Comparison of ENCODE assay signal across 21 cellular contexts in genomic region chr3:128084675-128085021, GRCh38. TPM values are rescaled to one million over a fixed set of nuclear protein-coding genes. Genes with fewer than 3 reads are reported as not detected.
DNase-seq lines count a peak whose midpoint lies in the region; ATAC-seq, FAIRE-seq and TF ChIP-seq lines count a peak whose summit lies in the region.
"Had no signal": no experiment of that assay in that cellular context is flagged by ENCODE, and none has a peak within 500 bp of the region (broad histone marks: within the 10 kb centered on the region; RNA-seq: fewer than 3 reads in every experiment).

No MANE protein-coding gene starts in this region.

- no peak overlapping the region for H3K4me3 Mint-ChIP-seq in mesothelial cell of epicardium
- H3K4me3 Mint-ChIP-seq: activated CD4-positive, alpha-beta memory T cell treated with anti-CD3 and anti-CD28 coated beads for 36 hours; IgD-negative memory B cell; natural killer cell; stimulated activated effector memory CD8-positive, alpha-beta T cell treated with anti-CD3 and anti-CD28 coated beads, Interleukin-12 subunit alpha, Interleukin-12 subunit beta, amount 100 ng/mL, for 72 hours; T-cell had no signal

- H3K9me3 ChIP-seq in parathyroid adenoma (ENCODE audit: control insufficient read depth, low read length) = no peaks in the 10 kb centered on the region
- H3K9me3 ChIP-seq: tibial artery had no signal

- H3K4me1 ChIP-seq in ACC112 (ENCODE audit: control insufficient read depth, insufficient read depth, low read length, unreplicated experiment) = peaks cover 42% of the 10 kb centered on the region
- H3K4me1 ChIP-seq in parathyroid adenoma = peaks cover 35% of the 10 kb centered on the region

- ATAC-seq in Right ventricle myocardium superior (ENCODE audit: poor library complexity) = peak; percentile 40
- ATAC-seq in HG03139 (IDR thresholded peaks at IDR 0.05; ENCODE audit: unreplicated experiment) = no peak
- ATAC-seq: natural killer cell; stimulated activated effector memory CD8-positive, alpha-beta T cell treated with anti-CD3 and anti-CD28 coated beads, Interleukin-12 subunit alpha, Interleukin-12 subunit beta, amount 100 ng/mL, for 72 hours; T-cell had no signal

- intact Hi-C loops in Right ventricle myocardium superior (cut with DNase I) = no loop called here

- H3K27ac ChIP-seq in ACC112 (ENCODE audit: low read depth, low read length) = peak overlapping the region; percentile 38; the same call in 1 of the 2 replicates
- 0 out of 2 replicates have a peak overlapping the region, but pooled peaks have one; percentile 25 for H3K27ac ChIP-seq in RWPE1
- peak overlapping the region; percentile 90 for H3K27ac ChIP-seq in parathyroid adenoma
- H3K27ac ChIP-seq in caudate nucleus (ENCODE audit: low read depth, low read length) = no peak overlapping the region
- H3K27ac ChIP-seq: epithelial cell of prostate, tibial artery had no signal

- no peak overlapping the region for H3K4me2 ChIP-seq in parathyroid adenoma (ENCODE audit: low read length)

- POLR2A ChIA-PET in RWPE1 (lab: Yijun Ruan, JAX; ENCODE audit: low non-redundant PET) = no interaction called here

- H3K9ac ChIP-seq in parathyroid adenoma = no peak overlapping the region

- no peak overlapping the region for H3K27ac Mint-ChIP-seq in mesothelial cell of epicardium
- H3K27ac Mint-ChIP-seq: activated CD4-positive, alpha-beta memory T cell treated with anti-CD3 and anti-CD28 coated beads for 36 hours; natural killer cell; stimulated activated effector memory CD8-positive, alpha-beta T cell treated with anti-CD3 and anti-CD28 coated beads, Interleukin-12 subunit alpha, Interleukin-12 subunit beta, amount 100 ng/mL, for 72 hours; T-cell had no signal

- H3K4me1 Mint-ChIP-seq in mesothelial cell of epicardium = no peaks in the 10 kb centered on the region
- H3K4me1 Mint-ChIP-seq: IgD-negative memory B cell, natural killer cell, T-cell had no signal

- H2AFZ ChIP-seq in ACC112 (ENCODE audit: low read length, unreplicated experiment) (no peak overlapping the region), parathyroid adenoma (peak overlapping the region; percentile 66)

- H3K79me2 ChIP-seq in ACC112 (ENCODE audit: control insufficient read depth, insufficient read depth, low read length, unreplicated experiment) = no peaks in the 10 kb centered on the region
- no peaks in the 10 kb centered on the region for H3K79me2 ChIP-seq in parathyroid adenoma

- CTCF ChIA-PET in RWPE1 (lab: Yijun Ruan, JAX) = interaction anchor here (0.6 kb wide), 1 partner anchor 74 kb away, joined by 3 read pairs; no protein-coding TSS in a partner anchor

- H3K27me3 Mint-ChIP-seq in mesothelial cell of epicardium (ENCODE audit: low read depth) = no peaks in the 10 kb centered on the region
- H3K27me3 Mint-ChIP-seq: activated CD4-positive, alpha-beta memory T cell treated with anti-CD3 and anti-CD28 coated beads for 36 hours; IgD-negative memory B cell; T-cell had no signal

- H3K36me3 Mint-ChIP-seq in mesothelial cell of epicardium = peaks cover 18% of the 10 kb centered on the region
- H3K36me3 Mint-ChIP-seq: natural killer cell had no signal

- TF ChIP-seq CTCF in RWPE1 (conservative IDR thresholded peaks at IDR 0.05; ENCODE audit: low read depth) = no peak
- TF ChIP-seq CTCF in parathyroid adenoma (IDR thresholded peaks at IDR 0.05) = no peak
- TF ChIP-seq CTCF in mesothelial cell of epicardium (IDR thresholded peaks at IDR 0.05; ENCODE audit: unreplicated experiment) = no peak

- DNase-seq in RWPE1 (ENCODE audit: low spot score) = no peak
- DNase-seq in Right ventricle myocardium superior = no peak
- no peak for DNase-seq in caudate nucleus (lab: John Stamatoyannopoulos, UW)
- DNase-seq in mesothelial cell of epicardium (ENCODE audit: low spot score in 2 of 2, unreplicated experiment in 2 of 2) = no peak
- DNase-seq in urothelium cell line (ENCODE audit: low spot score) = no peak
- DNase-seq: activated CD4-positive, alpha-beta memory T cell treated with anti-CD3 and anti-CD28 coated beads for 36 hours; activated naive CD4-positive, alpha-beta T cell treated with anti-CD3 and anti-CD28 coated beads, Interleukin-2, amount 50 U/mL, for 16 hours; activated T-cell treated with anti-CD3 and anti-CD28 coated beads, Interleukin-2, amount 50 U/mL, for 1 hour; GOT3; head of caudate nucleus; natural killer cell; NCI-H1930; NCI-H446; T-cell; tibial artery had no signal

- H3K36me3 ChIP-seq in ACC112 (ENCODE audit: insufficient read depth, low read length) = peaks cover 39% of the 10 kb centered on the region
- H3K36me3 ChIP-seq in parathyroid adenoma (ENCODE audit: control insufficient read depth, insufficient read depth, low read length) = no peaks in the 10 kb centered on the region

- no peak for FAIRE-seq in urothelium cell line (lab: Jason Lieb, UNC)

- H3K27me3 ChIP-seq in ACC112 (ENCODE audit: insufficient read depth, low read length) = no peaks in the 10 kb centered on the region
- H3K27me3 ChIP-seq in parathyroid adenoma (ENCODE audit: control insufficient read depth, insufficient read depth, low read length) = no peaks in the 10 kb centered on the region
- H3K27me3 ChIP-seq: tibial artery had no signal

- no peaks in the 10 kb centered on the region for H3K9me3 Mint-ChIP-seq in mesothelial cell of epicardium
- H3K9me3 Mint-ChIP-seq: activated CD4-positive, alpha-beta memory T cell treated with anti-CD3 and anti-CD28 coated beads for 36 hours; IgD-negative memory B cell; natural killer cell; stimulated activated effector memory CD8-positive, alpha-beta T cell treated with anti-CD3 and anti-CD28 coated beads, Interleukin-12 subunit alpha, Interleukin-12 subunit beta, amount 100 ng/mL, for 72 hours; T-cell had no signal

- H3K4me3 ChIP-seq in ACC112 (ENCODE audit: low read depth, low read length) (no peak overlapping the region), parathyroid adenoma (ENCODE audit: low read depth, low read length) (no peak overlapping the region)
- H3K4me3 ChIP-seq: tibial artery had no signal

RNA-seq across cellular contexts. Expression of gene SEC61A1, which starts 32.4 kb away (rescaled TPM):
- total RNA-seq in Right ventricle myocardium superior (54.7 TPM), mesothelial cell of epicardium (205 to 207 TPM (median 206 TPM) in 3 replicates)

RNA-seq across cellular contexts. Expression of gene RUVBL1, which starts 39.0 kb away (rescaled TPM):
- 21.0 TPM for total RNA-seq in Right ventricle myocardium superior
- total RNA-seq in mesothelial cell of epicardium = 37.8 to 40.6 TPM (median 38.6 TPM) in 3 replicates
